ENCODE assay signal across 27 cellular contexts in the genomic region with DNA sequence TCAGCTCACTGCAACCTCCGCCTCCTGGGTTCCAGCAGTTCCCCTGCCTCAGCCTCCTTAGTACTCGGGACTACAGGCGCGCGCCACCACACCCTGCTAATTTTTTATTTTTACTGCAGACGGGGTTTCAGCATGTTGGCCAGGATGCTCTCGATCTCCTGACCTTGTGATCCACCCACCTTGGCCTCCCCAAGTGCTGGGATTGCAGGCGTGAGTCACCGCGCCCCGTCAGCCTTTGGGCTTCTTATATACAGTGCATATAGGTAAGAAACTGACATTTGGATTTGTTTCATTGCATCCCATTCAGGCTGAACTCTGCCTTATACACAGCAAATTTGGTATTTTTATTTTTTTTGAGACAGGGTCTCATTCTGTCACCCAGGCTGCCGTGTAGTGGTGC.
"Had no signal": no experiment of that assay in that cellular context is flagged by ENCODE, and none has a peak within 500 bp of the region (broad histone marks: within the 10 kb centered on the region; RNA-seq: fewer than 3 reads in every experiment).

No MANE protein-coding gene starts in this region.

- H3K4me3 ChIP-seq: colonic mucosa, coronary artery, dorsolateral prefrontal cortex, esophagus muscularis mucosa, esophagus squamous epithelium, gastrocnemius medialis, gastroesophageal sphincter, heart left ventricle, heart right ventricle had no signal

- H3K4me1 ChIP-seq: colonic mucosa had no signal

- DNase-seq: colonic mucosa; cortex of kidney; dermis blood vessel endothelial cell; dorsolateral prefrontal cortex; effector CD4-positive, alpha-beta T cell; effector CD8-positive, alpha-beta T cell; effector memory CD4-positive, alpha-beta T cell; effector memory CD8-positive, alpha-beta T cell; endodermal cell; erythroblast; esophagus squamous epithelium; foreskin fibroblast; foreskin keratinocyte; foreskin melanocyte; gastrocnemius medialis; glutamatergic neuron; head of caudate nucleus; heart left ventricle; heart right ventricle had no signal

- H3K36me3 ChIP-seq: colonic mucosa, esophagus muscularis mucosa had no signal

- H3K9me3 ChIP-seq: colonic mucosa, esophagus muscularis mucosa, esophagus squamous epithelium, gastrocnemius medialis, gastroesophageal sphincter, heart left ventricle, heart right ventricle had no signal

- H3K27ac ChIP-seq: colonic mucosa, coronary artery, epithelial cell of prostate, esophagus muscularis mucosa, esophagus squamous epithelium, foreskin keratinocyte, gastrocnemius medialis, gastroesophageal sphincter, heart left ventricle, heart right ventricle had no signal

- FAIRE-seq: colon, endometrium, endothelial cell of umbilical vein, frontal cortex had no signal
